ENCODE assay signal across 8 cellular contexts in the genomic region with DNA sequence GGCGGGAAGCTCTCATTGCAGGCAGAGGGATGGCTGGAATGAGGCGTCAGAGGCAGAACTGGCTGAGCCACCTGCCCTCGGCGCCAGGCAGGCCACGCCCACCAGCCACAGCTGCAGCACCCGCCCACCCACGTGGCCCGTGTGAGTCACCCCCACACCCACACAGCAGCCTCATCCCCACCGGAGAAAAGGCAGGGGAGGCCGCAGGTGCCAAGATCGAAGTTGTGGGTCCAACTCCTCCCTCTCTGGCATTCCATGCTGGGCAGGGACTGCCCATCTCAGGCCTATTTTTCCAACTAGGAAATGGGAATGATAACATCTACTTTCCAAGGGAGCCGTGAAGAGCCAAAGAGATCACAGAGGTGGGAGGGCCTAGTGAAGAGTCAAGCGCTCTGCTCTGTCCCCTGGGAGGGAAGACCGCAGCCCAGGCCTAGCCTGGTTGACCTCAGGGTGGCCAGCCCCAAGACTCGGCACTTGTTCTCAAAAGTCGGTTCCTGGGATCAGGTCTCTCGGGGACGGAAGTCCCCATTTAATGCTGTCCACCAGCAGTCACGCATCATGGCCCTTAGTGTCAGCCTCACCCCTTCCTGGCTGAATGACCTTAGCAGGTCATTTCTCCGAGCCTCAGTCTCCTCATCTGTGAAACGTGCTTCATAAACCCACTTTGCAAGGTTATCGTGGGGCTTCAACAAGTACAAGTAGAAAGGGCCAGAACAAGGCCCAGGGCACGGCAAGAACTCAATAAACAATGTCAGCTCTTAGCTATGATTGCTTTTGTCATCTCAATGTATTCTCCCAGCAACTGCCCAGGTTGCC. TPM values are rescaled to one million over a fixed set of nuclear protein-coding genes. Genes with fewer than 3 reads are reported as not detected.
A peak's percentile ranks its signal among the peaks of the same experiment; 100 is the strongest.
DNase-seq lines count a peak whose midpoint lies in the region; ATAC-seq and TF ChIP-seq lines count a peak whose summit lies in the region.

TSS of gene TRPV3 (minus strand) at position 45 of the 816 bp plus-strand sequence. CDS start 2,962 bp downstream, outside the sequence.

- peaks cover 19% of the 10 kb centered on the region for H3K4me1 Mint-ChIP-seq in stimulated activated naive CD8-positive, alpha-beta T cell treated with anti-CD3 and anti-CD28 coated beads, Interleukin-15, Interleukin-2, amounts not matched to agents 100 ng/mL and 50 ng/mL, for 24 hours (ENCODE audit: low read depth)

- H3K4me1 ChIP-seq in mucosa of descending colon (ENCODE audit: low read depth): peaks cover 18% of the 10 kb centered on the region

- no peaks in the 10 kb centered on the region for H3K36me3 ChIP-seq in mucosa of descending colon (ENCODE audit: low read depth)

- peak; percentile 36 for ATAC-seq in Right ventricle myocardium superior (ENCODE audit: poor library complexity)
- ATAC-seq in left ventricle myocardium superior: no peak
- peak; percentile 93 for ATAC-seq in mucosa of descending colon
- ATAC-seq in GM21717 (IDR thresholded peaks at IDR 0.05; ENCODE audit: unreplicated experiment): no peak

- H3K9me3 Mint-ChIP-seq in stimulated activated naive CD8-positive, alpha-beta T cell treated with anti-CD3 and anti-CD28 coated beads, Interleukin-15, Interleukin-2, amounts not matched to agents 100 ng/mL and 50 ng/mL, for 24 hours: no peaks in the 10 kb centered on the region

- H3K36me3 Mint-ChIP-seq in stimulated activated naive CD8-positive, alpha-beta T cell treated with anti-CD3 and anti-CD28 coated beads, Interleukin-15, Interleukin-2, amounts not matched to agents 100 ng/mL and 50 ng/mL, for 24 hours (ENCODE audit: low read depth): no peaks in the 10 kb centered on the region

- H3K4me3 Mint-ChIP-seq in stimulated activated naive CD8-positive, alpha-beta T cell treated with anti-CD3 and anti-CD28 coated beads, Interleukin-15, Interleukin-2, amounts not matched to agents 100 ng/mL and 50 ng/mL, for 24 hours: no peak within 1 kb of the TSS

- no peak within 1 kb of the TSS for H3K4me3 ChIP-seq in mucosa of descending colon

- peak within 1 kb of the TSS; percentile 12 for H3K27ac Mint-ChIP-seq in stimulated activated naive CD8-positive, alpha-beta T cell treated with anti-CD3 and anti-CD28 coated beads, Interleukin-15, Interleukin-2, amounts not matched to agents 100 ng/mL and 50 ng/mL, for 24 hours

- no peaks in the 10 kb centered on the region for H3K27me3 Mint-ChIP-seq in stimulated activated naive CD8-positive, alpha-beta T cell treated with anti-CD3 and anti-CD28 coated beads, Interleukin-15, Interleukin-2, amounts not matched to agents 100 ng/mL and 50 ng/mL, for 24 hours

- peak; percentile 33 for DNase-seq in Right ventricle myocardium superior
- no peak for DNase-seq in left ventricle myocardium superior
- peak; percentile 60 for DNase-seq in NCI-H226
- peak; percentile 61 for DNase-seq in activated effector memory CD4-positive, alpha-beta T cell treated with Interleukin-2 at 50 U/mL for 16 hours
- peak; percentile 88 to 92 (median 90) for DNase-seq in mucosa of descending colon
- DNase-seq in NCI-H1417 treated with DMSO at 0.1 percent for 48 hours (lab: John Stamatoyannopoulos, UW): no peak

- intact Hi-C loops in Right ventricle myocardium superior (cut with DNase I): no loop called here
- intact Hi-C loops in left ventricle myocardium superior (cut with micrococcal nuclease): no loop called here
- intact Hi-C loops in mucosa of descending colon (cut with DNase I, micrococcal nuclease): no loop called here

- no peak for TF ChIP-seq CTCF in mucosa of descending colon (IDR thresholded peaks at IDR 0.05)

- H3K9me3 ChIP-seq in mucosa of descending colon: no peaks in the 10 kb centered on the region

RNA-seq across cellular contexts. Expression of gene TRPV3, which starts in this region (rescaled TPM):
- total RNA-seq in Right ventricle myocardium superior (1.0 TPM), left ventricle myocardium superior (1.3 TPM), mucosa of descending colon (10 to 100 TPM in 1 of 3 donors, 1 to 10 TPM in 2; 7.7 to 17.8 (median 8.6) TPM)

Comparison
In these comparisons a context has a peak if more than half of its experiments do, and no peak if none do; other contexts are left out.
1. ATAC-seq: peak in Right ventricle myocardium superior (single experiment) and mucosa of descending colon (single experiment); none in left ventricle myocardium superior (single experiment) and GM21717 (single experiment).
2. DNase-seq: peak in Right ventricle myocardium superior (single experiment), NCI-H226 (single experiment), activated effector memory CD4-positive, alpha-beta T cell treated with Interleukin-2 at 50 U/mL for 16 hours (single experiment) and mucosa of descending colon (3 of 3); none in left ventricle myocardium superior (single experiment) and NCI-H1417 treated with DMSO at 0.1 percent for 48 hours (single experiment).